8 cellular contexts compared by ENCODE assay signal in the genomic region with DNA sequence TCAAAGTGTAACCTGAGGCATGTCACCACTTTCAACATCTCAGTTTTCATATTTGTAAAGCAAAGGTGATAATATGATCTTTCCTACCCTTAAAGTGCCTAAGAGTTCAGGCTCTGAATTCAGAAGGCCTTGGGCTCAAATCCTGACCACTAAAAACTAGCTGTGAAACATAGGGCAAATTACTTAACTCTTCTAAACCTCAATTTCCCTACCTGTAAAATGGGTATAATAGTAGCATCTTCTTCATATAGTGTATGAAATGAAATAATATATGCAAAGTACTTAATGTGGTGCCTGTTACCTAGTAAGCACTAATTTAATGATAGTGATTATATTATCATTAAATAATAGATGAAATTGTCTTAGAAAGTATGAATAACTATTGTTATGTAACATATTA.
"Had no signal": no experiment of that assay in that cellular context is flagged by ENCODE, and none has a peak within 500 bp of the region (broad histone marks: within the 10 kb centered on the region; RNA-seq: fewer than 3 reads in every experiment).

No MANE protein-coding gene starts in this region.

- DNase-seq: GDM1, GF-D8 had no signal

- ATAC-seq: GM12878 had no signal

- H3K4me3 ChIP-seq: GM12878 had no signal

- FAIRE-seq: G401.6, GM12878, GM12891, GM12892, GM18507, GM19239 had no signal
